ENCODE assay signal across 8 cellular contexts in genomic region chr5:173615884-173616576, GRCh38. TPM values are rescaled to one million over a fixed set of nuclear protein-coding genes. Genes with fewer than 3 reads are reported as not detected.
DNase-seq lines count a peak whose midpoint lies in the region; ATAC-seq and TF ChIP-seq lines count a peak whose summit lies in the region.

No MANE protein-coding gene starts in this region.

- POLR2A ChIA-PET in A673 (lab: Charles Lee; ENCODE audit: low non-redundant PET): no interaction called here

- no peaks in the 10 kb centered on the region for H3K27me3 ChIP-seq in A673 (replicated peaks; ENCODE audit: insufficient read depth, low read depth, low read length, poor library complexity)

- H3K9me3 ChIP-seq in A673 (ENCODE audit: low read depth, low read length, poor library complexity, severe bottlenecking): no peaks in the 10 kb centered on the region

- H3K4me1 ChIP-seq in A673 (ENCODE audit: insufficient read depth, low read length, poor library complexity, severe bottlenecking): peaks cover 12% of the 10 kb centered on the region

- ATAC-seq in GM18858 (IDR thresholded peaks at IDR 0.05; ENCODE audit: unreplicated experiment) (peak; percentile 41), HG03095 (IDR thresholded peaks at IDR 0.05; ENCODE audit: unreplicated experiment) (peak; percentile 47)

- DNase-seq in A673 (ENCODE audit: low spot score): peak; percentile 73
- DNase-seq in NCI-H2227 treated with DMSO at 0.1 percent for 48 hours (lab: John Stamatoyannopoulos, UW): peak; percentile 59
- DNase-seq in activated CD4-positive, CD25-positive, alpha-beta regulatory T cell treated with anti-CD3 and anti-CD28 coated beads, Interleukin-2, amount 50 U/mL, for 72 hours: peak; percentile 70
- DNase-seq in cerebellar cortex (ENCODE audit: low spot score): peak; percentile 80
- DNase-seq in kidney tubule cell (ENCODE audit: low spot score): peak; percentile 75
- DNase-seq in stimulated activated CD4-positive, alpha-beta T cell treated with anti-CD3 and anti-CD28 coated beads, Interleukin-1b, Interleukin-23, amount 100 ng/mL, for 24 hours (ENCODE audit: low read depth in 4 of 4, low spot score in 1 of 4): peak; percentile 21 to 47 (median 39)

- peaks cover 12% of the 10 kb centered on the region for H3K36me3 ChIP-seq in A673 (ENCODE audit: insufficient read depth, low read length, poor library complexity, severe bottlenecking)

- H3K27ac ChIP-seq in A673 (ENCODE audit: low read depth, low read length, poor library complexity, severe bottlenecking): peak overlapping the region; percentile 94

- TF ChIP-seq CTCF in A673 (conservative IDR thresholded peaks at IDR 0.05; ENCODE audit: low read depth, low read length): peak; percentile 57

- H3K4me3 ChIP-seq in A673 (ENCODE audit: low read depth, low read length, poor library complexity, severe bottlenecking): peak overlapping the region; percentile 98

- CTCF ChIA-PET in A673 (lab: Charles Lee): interaction anchor here (0.7 to 1.1 kb wide), 4 partner anchors 348 to 909 kb away, joined by 3 to 5 read pairs (median 4); no protein-coding TSS in a partner anchor

- BruUV-seq in A673 (replicated peaks; lab: Mats Ljungman, UMichigan): no TSS peak

- intact Hi-C loops in A673 (cut with micrococcal nuclease; ENCODE audit: unreplicated experiment): no loop called here

RNA-seq across cellular contexts. Expression of gene BOD1, which starts 0.4 kb away (rescaled TPM):
- 69.5 and 70.9 TPM in 2 replicates for total RNA-seq in A673 (2021)

Comparison
In these comparisons a context has a peak if more than half of its experiments do, and no peak if none do; other contexts are left out.
1. Peak in every context shown above with its lines: DNase-seq, ATAC-seq, H3K4me3 ChIP-seq and H3K27ac ChIP-seq.